1 cellular context compared by ENCODE assay signal in the genomic region with DNA sequence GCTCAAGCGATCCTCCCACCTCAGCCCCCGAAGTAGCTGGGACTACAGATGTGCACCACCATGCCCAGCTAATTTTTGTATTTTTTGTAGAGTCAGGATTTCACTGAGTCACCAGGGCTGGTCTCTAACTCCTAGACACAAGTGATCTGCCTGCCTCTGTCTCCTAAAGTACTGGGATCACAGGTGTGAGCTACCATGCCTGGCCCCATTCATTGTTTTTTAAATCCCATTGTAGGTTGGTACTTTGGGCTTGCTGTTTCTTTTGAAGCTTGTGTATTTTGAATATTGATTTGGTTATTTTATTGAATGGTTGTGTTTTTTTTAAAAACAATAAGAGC.
TF ChIP-seq lines count a peak whose summit lies in the region.

No MANE protein-coding gene starts in this region.

TF ChIP-seq in H1, 55 proteins besides CTCF, POLR2A, EP300 and RAD21:
- 0 out of 2 replicates have a peak, but pooled peaks have one; percentile 75 for TF ChIP-seq TCF12 (IDR thresholded peaks at IDR 0.05; ENCODE audit: low read depth, low read length)
- no peak for TF ChIP-seq RXRA (IDR thresholded peaks at IDR 0.05; ENCODE audit: insufficient read depth, low read depth, low read length)
- no peak for TF ChIP-seq JUND (IDR thresholded peaks at IDR 0.05; ENCODE audit: low read length)
- no peak for TF ChIP-seq SIN3A (conservative IDR thresholded peaks at IDR 0.05 in 1 of 2, IDR thresholded peaks at IDR 0.05 in 1 of 2; ENCODE audit: low read depth in 1 of 2, low read length in 2 of 2)
- no peak for TF ChIP-seq SP2 (IDR thresholded peaks at IDR 0.05; ENCODE audit: low read length)
- TF ChIP-seq BCL11A (IDR thresholded peaks at IDR 0.05; ENCODE audit: low read depth in 2 of 2, low read length in 2 of 2): no peak
